In the genomic region with DNA sequence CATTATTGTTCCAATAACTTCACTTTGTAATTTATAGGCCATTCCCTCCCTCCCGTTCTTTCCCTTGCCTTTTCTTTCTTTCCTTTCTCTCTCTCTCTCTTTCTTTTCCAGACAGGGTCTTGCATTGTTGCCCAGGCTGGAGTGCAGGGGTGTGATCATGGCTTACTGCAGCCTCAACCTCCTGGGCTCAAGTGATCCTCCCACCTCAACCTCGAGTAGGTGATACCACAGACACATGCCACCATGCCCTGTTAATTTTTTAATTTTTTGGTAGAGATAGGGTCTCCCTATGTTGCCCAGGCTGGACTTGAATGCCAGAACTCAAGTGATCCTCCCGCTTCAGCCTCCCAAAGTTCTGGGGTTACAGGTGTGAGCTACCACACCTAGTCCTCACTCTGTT, we compare ENCODE assay signal across 29 cellular contexts. TPM values are rescaled to one million over a fixed set of nuclear protein-coding genes. Genes with fewer than 3 reads are reported as not detected.
"Had no signal": no experiment of that assay in that cellular context is flagged by ENCODE, and none has a peak within 500 bp of the region (broad histone marks: within the 10 kb centered on the region; RNA-seq: fewer than 3 reads in every experiment).

No MANE protein-coding gene starts in this region.

- DNase-seq: activated B cell treated with CpG ODN at 0.5 μM for 24 hours; activated CD4-positive, alpha-beta T cell treated with anti-CD3 and anti-CD28 coated beads for 48 hours; activated CD4-positive, alpha-beta T cell treated with anti-CD3 and anti-CD28 coated beads, Interleukin-2, amount 50 U/mL, for 1 hour; activated CD4-positive, alpha-beta T cell treated with anti-CD3 and anti-CD28 coated beads, Interleukin-2, amount 50 U/mL, for 48 hours; activated CD8-positive, alpha-beta memory T cell treated with anti-CD3 and anti-CD28 coated beads for 24 hours; activated CD8-positive, alpha-beta T cell treated with anti-CD3 and anti-CD28 coated beads for 36 hours; activated effector memory CD4-positive, alpha-beta T cell treated with anti-CD3 and anti-CD28 coated beads, Interleukin-2, amount 50 U/mL, for 16 hours; activated naive CD4-positive, alpha-beta T cell treated with anti-CD3 and anti-CD28 coated beads, Interleukin-2, amount 10 ng/mL, durations not matched to agents 7 days and 5 days; activated T-cell treated with anti-CD3 and anti-CD28 coated beads, Interleukin-2, amount 50 U/mL, for 4 hours; amniotic stem cell; anterior cingulate cortex; central memory CD4-positive, alpha-beta T cell; cerebellar nuclear complex; cortex of kidney; dermis blood vessel endothelial cell; effector CD4-positive, alpha-beta T cell; effector memory CD8-positive, alpha-beta T cell; erythroblast; foreskin keratinocyte; gastrocnemius medialis; heart right ventricle; T-helper 2 cell had no signal

- H3K4me1 ChIP-seq: breast epithelium, foreskin keratinocyte had no signal

- H2AFZ ChIP-seq: hepatocyte had no signal

- H3K36me3 Mint-ChIP-seq: activated naive CD4-positive, alpha-beta T cell treated with anti-CD3 and anti-CD28 coated beads, Interleukin-2, amount 10 ng/mL, durations not matched to agents 7 days and 5 days had no signal

- H3K27me3 ChIP-seq: breast epithelium, cardiac muscle cell, esophagus muscularis mucosa, foreskin keratinocyte, gastrocnemius medialis, heart right ventricle, hepatocyte had no signal

- H3K9me3 Mint-ChIP-seq: activated B cell treated with CpG ODN at 0.5 μM for 24 hours; activated CD8-positive, alpha-beta T cell treated with anti-CD3 and anti-CD28 coated beads for 36 hours; activated naive CD4-positive, alpha-beta T cell treated with anti-CD3 and anti-CD28 coated beads, Interleukin-2, amount 10 ng/mL, durations not matched to agents 7 days and 5 days; activated T-cell treated with anti-CD3 and anti-CD28 coated beads, Interleukin-2, amount 50 U/mL, for 4 hours; activated T-helper 2 cell treated with anti-CD3 and anti-CD28 coated beads, Interferon-gamma antibody, Interleukin-2, Interleukin-4, amounts not matched to agents 10 μg/mL and 5 μg/mL and 100 μg/mL, durations not matched to agents 14 hours and 24 hours and 36 hours; effector memory CD8-positive, alpha-beta T cell had no signal

- H3K4me3 Mint-ChIP-seq: activated B cell treated with CpG ODN at 0.5 μM for 24 hours; activated CD8-positive, alpha-beta T cell treated with anti-CD3 and anti-CD28 coated beads for 36 hours; activated naive CD4-positive, alpha-beta T cell treated with anti-CD3 and anti-CD28 coated beads, Interleukin-2, amount 10 ng/mL, durations not matched to agents 7 days and 5 days; activated naive CD8-positive, alpha-beta T cell; activated T-cell treated with anti-CD3 and anti-CD28 coated beads, Interleukin-2, amount 50 U/mL, for 4 hours; effector memory CD8-positive, alpha-beta T cell had no signal

- H3K4me1 Mint-ChIP-seq: activated B cell treated with CpG ODN at 0.5 μM for 24 hours; activated naive CD4-positive, alpha-beta T cell treated with anti-CD3 and anti-CD28 coated beads, Interleukin-2, amount 10 ng/mL, durations not matched to agents 7 days and 5 days had no signal

- H3K9me3 ChIP-seq: breast epithelium, esophagus muscularis mucosa, gastrocnemius medialis, heart right ventricle had no signal

- H3K4me3 ChIP-seq: breast epithelium, cardiac muscle cell, esophagus muscularis mucosa, gastrocnemius medialis, heart right ventricle, hepatocyte had no signal

- ATAC-seq: activated CD4-positive, CD25-positive, alpha-beta regulatory T cell treated with anti-CD3 and anti-CD28 coated beads, Interleukin-2, amount 50 U/mL, for 24 hours; activated CD8-positive, alpha-beta T cell treated with anti-CD3 and anti-CD28 coated beads for 36 hours; activated T-cell treated with anti-CD3 and anti-CD28 coated beads, Interleukin-2, amount 50 U/mL, for 4 hours; effector memory CD8-positive, alpha-beta T cell; foreskin keratinocyte; gastrocnemius medialis; heart right ventricle had no signal

- H3K4me2 ChIP-seq: hepatocyte had no signal

- H3K27ac ChIP-seq: breast epithelium, esophagus muscularis mucosa, foreskin keratinocyte, gastrocnemius medialis, heart right ventricle, hepatocyte had no signal

- H3K36me3 ChIP-seq: breast epithelium, cardiac muscle cell, esophagus muscularis mucosa, heart right ventricle had no signal

- H3K27me3 Mint-ChIP-seq: activated B cell treated with CpG ODN at 0.5 μM for 24 hours; activated CD8-positive, alpha-beta T cell treated with anti-CD3 and anti-CD28 coated beads for 36 hours; activated naive CD4-positive, alpha-beta T cell treated with anti-CD3 and anti-CD28 coated beads, Interleukin-2, amount 10 ng/mL, durations not matched to agents 7 days and 5 days; activated naive CD8-positive, alpha-beta T cell; effector memory CD8-positive, alpha-beta T cell had no signal

- H3K27ac Mint-ChIP-seq: activated B cell treated with CpG ODN at 0.5 μM for 24 hours; activated CD8-positive, alpha-beta T cell treated with anti-CD3 and anti-CD28 coated beads for 36 hours; activated naive CD4-positive, alpha-beta T cell treated with anti-CD3 and anti-CD28 coated beads, Interleukin-2, amount 10 ng/mL, durations not matched to agents 7 days and 5 days; activated naive CD8-positive, alpha-beta T cell; activated T-helper 2 cell treated with anti-CD3 and anti-CD28 coated beads, Interferon-gamma antibody, Interleukin-2, Interleukin-4, amounts not matched to agents 10 μg/mL and 5 μg/mL and 100 μg/mL, durations not matched to agents 14 hours and 24 hours and 36 hours; effector memory CD8-positive, alpha-beta T cell had no signal

RNA-seq across cellular contexts. Expression of gene SMAGP, which starts 45.6 kb away (rescaled TPM):
- total RNA-seq: activated T-helper 2 cell treated with anti-CD3 and anti-CD28 coated beads, Interferon-gamma antibody, Interleukin-2, Interleukin-4, amounts not matched to agents 10 μg/mL and 5 μg/mL and 100 μg/mL, durations not matched to agents 14 hours and 24 hours and 36 hours had no signal
